10 cellular contexts compared by ENCODE assay signal in genomic region chr9:73179594-73179993, GRCh38. TPM values are rescaled to one million over a fixed set of nuclear protein-coding genes. Genes with fewer than 3 reads are reported as not detected.
DNase-seq lines count a peak whose midpoint lies in the region; ATAC-seq and TF ChIP-seq lines count a peak whose summit lies in the region.
"Had no signal": no experiment of that assay in that cellular context is flagged by ENCODE, and none has a peak within 500 bp of the region (broad histone marks: within the 10 kb centered on the region; RNA-seq: fewer than 3 reads in every experiment).

No MANE protein-coding gene starts in this region.

- no peaks in the 10 kb centered on the region for H3K27me3 ChIP-seq in BE2C

- no peaks in the 10 kb centered on the region for H3K9me3 ChIP-seq in BE2C

- peak; percentile 6 for DNase-seq in AG08395 (ENCODE audit: low spot score)
- DNase-seq in NCI-H1048 (lab: John Stamatoyannopoulos, UW), result peak; percentile 42
- DNase-seq in fibroblast of peridontal ligament (ENCODE audit: extremely low read depth), result peak; percentile 38
- no peak for DNase-seq in activated naive CD4-positive, alpha-beta T cell (lab: John Stamatoyannopoulos, UW)
- DNase-seq in stimulated activated CD4-positive, alpha-beta T cell treated with anti-CD3 and anti-CD28 coated beads, Interleukin-4, amount 100 ng/mL, for 24 hours, result no peak
- no peak for DNase-seq in BE2C
- DNase-seq: NCI-H1417 treated with DMSO at 0.1 percent for 48 hours, SHP77 treated with DMSO at 0.1 percent for 48 hours had no signal

- ATAC-seq in GM21576 (IDR thresholded peaks at IDR 0.05; ENCODE audit: unreplicated experiment) (peak; percentile 37), HG02870 (IDR thresholded peaks at IDR 0.05; ENCODE audit: unreplicated experiment) (no peak)

- no peaks in the 10 kb centered on the region for H3K36me3 ChIP-seq in BE2C

- H3K4me3 ChIP-seq in BE2C (ENCODE audit: low read depth, low read length), result no peak overlapping the region

- no peaks in the 10 kb centered on the region for H3K4me1 ChIP-seq in BE2C

- no peak for TF ChIP-seq CTCF in BE2C (IDR thresholded peaks at IDR 0.05; ENCODE audit: low read depth, low read length)

RNA-seq across cellular contexts. Expression of gene ANXA1, which starts 27.9 kb away (rescaled TPM):
- not detected for polyA plus RNA-seq in BE2C (2012; ENCODE audit: insufficient read depth, insufficient read length, low read depth)

Comparison
In these comparisons a context has a peak if more than half of its experiments do, and no peak if none do; other contexts are left out.
1. DNase-seq: peak in AG08395 (single experiment), NCI-H1048 (single experiment) and fibroblast of peridontal ligament (single experiment); none in activated naive CD4-positive, alpha-beta T cell (0 of 4), stimulated activated CD4-positive, alpha-beta T cell treated with anti-CD3 and anti-CD28 coated beads, Interleukin-4, amount 100 ng/mL, for 24 hours (single experiment) and BE2C (single experiment).